1 cellular context compared by ENCODE assay signal in genomic region chr19:57916168-57916995, GRCh38.
TF ChIP-seq lines count a peak whose summit lies in the region.
"Not testable (repeated sequence)": the region's sequence is repeated elsewhere in the genome, so short reads cannot be mapped to it uniquely, and the experiment has no call there.

TSS of gene ZNF417 (minus strand) at chr19:57916592. CDS start at chr19:57916411, 181 bp downstream.

TF ChIP-seq in K562, 482 proteins besides CTCF, POLR2A, EP300 and RAD21 (continued from another document and continues in another):
- peak; percentile 92 for TF ChIP-seq MGA (IDR thresholded peaks at IDR 0.05)
- TF ChIP-seq SP1 (CRISPR knock-in tag; IDR thresholded peaks at IDR 0.05): peak; percentile 44; the same call in 1 of the 2 replicates
- TF ChIP-seq GABPB1 (CRISPR knock-in tag; IDR thresholded peaks at IDR 0.05): peak; percentile 88
- TF ChIP-seq CTCFL (IDR thresholded peaks at IDR 0.05; ENCODE audit: borderline replicate concordance, insufficient read depth, low read depth, low read length, poor library complexity, severe bottlenecking): peak; percentile 89
- TF ChIP-seq USF1 (CRISPR knock-in tag; IDR thresholded peaks at IDR 0.05): peak; percentile 56
- 0 out of 3 replicates have a peak, but pooled peaks of 1 of the 2 experiments have one; percentile 23 for TF ChIP-seq CBX3 (IDR thresholded peaks at IDR 0.05; ENCODE audit: borderline replicate concordance in 1 of 2, low read length in 2 of 2)
- TF ChIP-seq ZBTB40 (IDR thresholded peaks at IDR 0.05): peak; percentile 91
- TF ChIP-seq ZBTB40 (CRISPR knock-in tag; IDR thresholded peaks at IDR 0.05); TOE1 (CRISPR knock-in tag; IDR thresholded peaks at IDR 0.05; ENCODE audit: borderline replicate concordance, low read depth): not testable (repeated sequence)
- peak; percentile 67; the same call in 1 of the 2 replicates for TF ChIP-seq ZBTB33 (CRISPR knock-in tag; IDR thresholded peaks at IDR 0.05)
- 0 out of 2 replicates have a peak, but pooled peaks have one; percentile 35 for TF ChIP-seq HDAC2 (IDR thresholded peaks at IDR 0.05)
- TF ChIP-seq RBFOX2 (IDR thresholded peaks at IDR 0.05; ENCODE audit: low read depth, low read length): peak; percentile 83
- TF ChIP-seq RB1 (IDR thresholded peaks at IDR 0.05; ENCODE audit: low read depth): peak; percentile 95
- TF ChIP-seq NR2C1 (IDR thresholded peaks at IDR 0.05): peak; percentile 80
- TF ChIP-seq NR2C1 (tag; IDR thresholded peaks at IDR 0.05): peak; percentile 88
- peak; percentile 65; the same call in 1 of the 2 replicates for TF ChIP-seq TOE1 (IDR thresholded peaks at IDR 0.05; ENCODE audit: borderline replicate concordance)
- TF ChIP-seq ETV1 (tag; conservative IDR thresholded peaks at IDR 0.05; ENCODE audit: low read depth): 0 out of 2 replicates have a peak, but pooled peaks have one; percentile 11
- peak; percentile 18; the same call in 1 of the 2 replicates for TF ChIP-seq POLR2AphosphoS5 (IDR thresholded peaks at IDR 0.05; ENCODE audit: control insufficient read depth, insufficient read depth, low read depth, low read length)
- peak; percentile 48 for TF ChIP-seq TAF1 (IDR thresholded peaks at IDR 0.05; ENCODE audit: control insufficient read depth, extremely low read depth, insufficient read depth, low read length, severe bottlenecking)
- peak; percentile 14; the same call in 1 of the 2 replicates for TF ChIP-seq MAX (CRISPR knock-in tag; IDR thresholded peaks at IDR 0.05)
- peak; percentile 78; the same call in 1 of the 2 replicates for TF ChIP-seq ZZZ3 (IDR thresholded peaks at IDR 0.05)
- peak; percentile 92 for TF ChIP-seq HCFC1 (IDR thresholded peaks at IDR 0.05; ENCODE audit: low read depth, low read length)
- peak in 1 of 2 experiments; percentile 41; a peak in 2 of 4 replicates for TF ChIP-seq SRF (CRISPR knock-in tag; IDR thresholded peaks at IDR 0.05)
- TF ChIP-seq HDAC1 (IDR thresholded peaks at IDR 0.05): peak in 1 of 2 experiments; percentile 67; a peak in 2 of 4 replicates
- peak; percentile 67 to 77; a peak in 2 of 4 replicates for TF ChIP-seq FOXK2 (conservative IDR thresholded peaks at IDR 0.05 in 1 of 2, IDR thresholded peaks at IDR 0.05 in 1 of 2; ENCODE audit: low read depth in 2 of 2)
- peak in 1 of 2 experiments; percentile 61; a peak in 2 of 4 replicates for TF ChIP-seq RCOR1 (IDR thresholded peaks at IDR 0.05; ENCODE audit: borderline replicate concordance in 1 of 2, low read depth in 2 of 2, low read length in 2 of 2)
- TF ChIP-seq FOXJ2 (tag; IDR thresholded peaks at IDR 0.05): 0 out of 2 replicates have a peak, but pooled peaks have one; percentile 33
